ENCODE assay signal across 18 cellular contexts in the genomic region with DNA sequence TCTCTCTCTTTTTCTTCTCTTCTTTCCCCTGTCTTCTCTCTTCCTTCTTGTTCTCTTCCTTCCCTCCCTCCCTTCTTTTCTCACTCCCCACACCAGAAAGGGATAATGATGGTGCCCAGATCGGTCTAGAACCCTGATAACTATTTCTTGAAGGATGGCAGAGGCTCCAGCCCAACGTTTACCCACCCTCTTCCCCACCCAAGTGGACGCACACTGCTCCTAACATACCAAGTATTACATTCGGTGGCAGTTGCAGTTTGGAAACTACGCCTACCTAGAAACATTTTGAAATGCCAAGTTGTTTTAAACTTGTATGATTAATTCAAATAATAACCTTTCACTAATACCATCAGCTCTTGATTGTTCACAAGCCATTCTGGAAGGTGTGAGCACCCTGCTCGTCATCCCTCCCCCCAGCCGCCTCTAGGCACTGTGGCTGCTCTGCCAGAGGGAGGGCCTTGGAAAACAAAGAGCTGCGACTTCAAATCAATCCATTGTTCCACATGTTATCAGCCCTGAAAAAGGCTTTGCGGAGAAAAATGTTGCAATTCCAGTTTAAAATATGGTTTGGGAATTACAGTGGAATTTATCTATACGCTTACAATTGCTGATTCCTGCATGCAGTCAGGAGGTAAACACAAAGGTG.
"Had no signal": no experiment of that assay in that cellular context is flagged by ENCODE, and none has a peak within 500 bp of the region (broad histone marks: within the 10 kb centered on the region; RNA-seq: fewer than 3 reads in every experiment).

No MANE protein-coding gene starts in this region.

- H3K27me3 ChIP-seq: tibial nerve, uterus had no signal

- H3K4me1 ChIP-seq: uterus had no signal

- H3K36me3 ChIP-seq: tibial nerve, uterus had no signal

- H3K27ac ChIP-seq: epithelial cell of prostate, uterus had no signal

- DNase-seq: activated CD4-positive, alpha-beta T cell treated with anti-CD3 and anti-CD28 coated beads, Interleukin-2, amount 10 ng/mL, durations not matched to agents 24 days and 14 days; activated CD8-positive, alpha-beta T cell treated with anti-CD3 and anti-CD28 coated beads, Interleukin-2, amount 10 ng/mL, durations not matched to agents 7 days and 5 days; activated naive CD4-positive, alpha-beta T cell treated with anti-CD3 and anti-CD28 coated beads, Interleukin-2, amount 10 ng/mL, durations not matched to agents 7 days and 5 days; activated naive CD8-positive, alpha-beta T cell treated with anti-CD3 and anti-CD28 coated beads, Interleukin-2, amount 50 U/mL, for 24 hours; activated T-cell treated with anti-CD3 and anti-CD28 coated beads, Interleukin-2, amount 50 U/mL, for 4 hours; caudate nucleus; foreskin fibroblast; hippocampal formation; kidney glomerular epithelial cell; natural killer cell; occipital lobe; stimulated activated CD4-positive, alpha-beta T cell treated with anti-CD3 and anti-CD28 coated beads, Interleukin-12 subunit alpha, Interleukin-12 subunit beta, amount 100 ng/mL, for 4 hours; stimulated activated CD4-positive, alpha-beta T cell treated with anti-CD3 and anti-CD28 coated beads, Interleukin-2, amount 100 ng/mL, for 24 hours; stimulated activated naive CD4-positive, alpha-beta T cell treated with Interleukin-2 at 50 U/mL for 16 hours; T-cell; uterus had no signal

- H3K9me3 ChIP-seq: tibial nerve, uterus had no signal

- H3K4me3 ChIP-seq: tibial nerve, uterus had no signal
